Comparison of ENCODE assay signal across 9 cellular contexts in the genomic region with DNA sequence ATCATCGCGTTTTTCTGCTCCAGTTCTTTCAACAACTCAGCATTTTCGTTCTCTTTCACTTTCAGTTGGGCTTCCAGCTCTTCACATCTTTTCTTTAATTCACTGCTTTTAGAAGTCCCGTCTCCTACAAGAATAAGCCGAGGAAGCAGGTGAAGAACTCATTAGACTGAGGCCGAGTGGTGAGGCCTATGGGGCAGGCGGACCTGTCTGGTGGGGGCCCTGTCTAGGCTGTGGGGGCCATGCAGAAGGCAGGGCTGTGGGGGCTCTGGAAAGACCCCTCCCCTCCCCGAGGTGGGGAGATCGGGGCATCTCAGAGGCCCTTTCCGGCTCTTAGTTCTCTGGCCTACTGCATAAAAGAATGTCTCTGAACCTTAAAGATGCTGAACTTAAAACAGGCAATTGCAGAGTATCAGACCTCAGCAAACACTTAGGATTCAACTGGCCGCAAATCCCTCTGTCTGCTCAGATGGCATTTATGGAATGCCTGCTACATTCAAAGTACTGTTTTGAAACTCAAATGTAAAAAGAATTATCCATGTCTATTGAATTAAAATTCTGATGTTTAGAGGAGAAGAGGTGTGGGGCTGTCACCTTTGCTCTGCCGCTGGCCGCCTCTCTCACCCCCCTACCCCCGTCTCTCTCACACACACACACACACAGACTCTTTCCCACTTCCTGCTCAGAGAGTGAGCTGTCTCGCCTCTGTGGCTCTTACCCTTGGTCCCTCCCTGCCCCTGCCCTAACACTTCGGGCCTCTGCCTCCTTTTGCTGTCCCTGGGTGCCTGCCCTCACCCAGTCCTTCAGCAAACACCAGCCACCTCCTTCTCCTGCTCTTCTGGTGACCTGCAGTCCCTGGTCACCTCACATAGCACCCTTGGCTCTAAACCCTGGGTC. TPM values are rescaled to one million over a fixed set of nuclear protein-coding genes. Genes with fewer than 3 reads are reported as not detected.
DNase-seq lines count a peak whose midpoint lies in the region; ATAC-seq, FAIRE-seq and TF ChIP-seq lines count a peak whose summit lies in the region.
"Had no signal": no experiment of that assay in that cellular context is flagged by ENCODE, and none has a peak within 500 bp of the region (broad histone marks: within the 10 kb centered on the region; RNA-seq: fewer than 3 reads in every experiment).

No MANE protein-coding gene starts in this region.

- FAIRE-seq in frontal cortex (lab: Jason Lieb, UNC), result no peak
- FAIRE-seq: bronchial epithelial cell had no signal

- peak overlapping the region; percentile 10 to 81 (median 70) for H3K27ac ChIP-seq in spleen
- H3K27ac ChIP-seq in tibial artery, result no peak overlapping the region

- TF ChIP-seq CTCF in spleen (IDR thresholded peaks at IDR 0.05 in 8 of 11, conservative IDR thresholded peaks at IDR 0.05 in 3 of 11) (no peak), tibial artery (IDR thresholded peaks at IDR 0.05) (no peak)

- intact Hi-C loops in spleen (cut with DNase I; ENCODE audit: low total_unique reads) (no loop called here), tibial artery (cut with DNase I; ENCODE audit: low total_unique reads) (no loop called here)

- H3K36me3 ChIP-seq in spleen (peaks cover 0 to 75% (median 31%) of the 10 kb centered on the region in 6 donors), tibial artery (peaks cover 62 to 84% (median 78%) of the 10 kb centered on the region in 3 donors)

- ATAC-seq in GM18873 (IDR thresholded peaks at IDR 0.05; ENCODE audit: low FRiP score, unreplicated experiment) (no peak), GM18867 (IDR thresholded peaks at IDR 0.05; ENCODE audit: unreplicated experiment) (no peak)

- H3K4me3 ChIP-seq in spleen, result peak overlapping the region in 2 of 8 donors; percentile 10 to 41
- no peak overlapping the region for H3K4me3 ChIP-seq in tibial artery

- WGBS in spleen, 5 donors, result 28 to 40% (median 37%) methylated on average over 13 to 16 of the region's 16 CpGs

- peak; percentile 46 for DNase-seq in EH (ENCODE audit: low read depth)
- DNase-seq in activated CD4-positive, alpha-beta T cell treated with anti-CD3 and anti-CD28 coated beads for 4 hours, result peak; percentile 36 to 40
- peak; percentile 52 for DNase-seq in central memory CD4-positive, alpha-beta T cell
- peak; percentile 80 for DNase-seq in spleen
- no peak for DNase-seq in tibial artery
- DNase-seq in frontal cortex (ENCODE audit: low spot score in 2 of 2), result no peak

- no peaks in the 10 kb centered on the region for H3K27me3 ChIP-seq in spleen (replicated peaks in 1 of 7)
- H3K27me3 ChIP-seq in tibial artery, result no peaks in the 10 kb centered on the region

- H3K9me3 ChIP-seq in spleen (peaks cover 0 to 16% (median 10%) of the 10 kb centered on the region in 8 donors), tibial artery (no peaks in the 10 kb centered on the region)

- H3K4me1 ChIP-seq in spleen (peaks cover 5 to 25% (median 16%) of the 10 kb centered on the region in 6 donors), tibial artery (peaks cover 0 to 6% (median 1%) of the 10 kb centered on the region in 4 donors)

- TF ChIP-seq POLR2A in spleen (IDR thresholded peaks at IDR 0.05), result no peak

RNA-seq across cellular contexts. Expression of a gene that starts 34.7 kb away (rescaled TPM):
- total RNA-seq in spleen (10 to 100 TPM; 18.9 to 36.7 (median 28.7) TPM), frontal cortex (14.7 TPM)
- polyA plus RNA-seq in spleen, result 10 to 100 TPM; 16.0 to 27.0 (median 20.7) TPM

RNA-seq across cellular contexts. Expression of a gene that starts 35.1 kb away (rescaled TPM):
- 10 to 100 TPM; 36.7 to 53.4 (median 49.7) TPM for total RNA-seq in spleen
- 10 to 100 TPM; 12.0 to 21.6 (median 13.9) TPM for polyA plus RNA-seq in spleen
- total RNA-seq in frontal cortex, result 53.8 TPM

Comparison
In these comparisons a context has a peak if more than half of its experiments do, and no peak if none do; other contexts are left out.
1. DNase-seq: peak in EH (single experiment), activated CD4-positive, alpha-beta T cell treated with anti-CD3 and anti-CD28 coated beads for 4 hours (2 of 2), central memory CD4-positive, alpha-beta T cell (single experiment) and spleen (single experiment); none in tibial artery (0 of 2) and frontal cortex (0 of 2).
2. H3K27ac ChIP-seq: peak in spleen (8 of 8); none in tibial artery (0 of 2).